Comparison of ENCODE assay signal across 20 cellular contexts in genomic region chrX:41475611-41476241, GRCh38. TPM values are rescaled to one million over a fixed set of nuclear protein-coding genes. Genes with fewer than 3 reads are reported as not detected.
A peak's percentile ranks its signal among the peaks of the same experiment; 100 is the strongest.
DNase-seq lines count a peak whose midpoint lies in the region; ATAC-seq and TF ChIP-seq lines count a peak whose summit lies in the region.
"Had no signal": no experiment of that assay in that cellular context is flagged by ENCODE, and none has a peak within 500 bp of the region (broad histone marks: within the 10 kb centered on the region; RNA-seq: fewer than 3 reads in every experiment).

No MANE protein-coding gene starts in this region.

- no peaks in the 10 kb centered on the region for H3K36me3 ChIP-seq in GM23338 (ENCODE audit: insufficient read depth)
- H3K36me3 ChIP-seq: left lung, upper lobe of right lung had no signal

- peaks cover 9% of the 10 kb centered on the region; the same call in 1 of the 2 replicates for H3F3A ChIP-seq in GM23338 (replicated peaks; ENCODE audit: low read depth)

- no peak for TF ChIP-seq CTCF in GM23338 (conservative IDR thresholded peaks at IDR 0.05; ENCODE audit: low read depth in 2 of 2)
- no peak for TF ChIP-seq CTCF in neural crest cell (conservative IDR thresholded peaks at IDR 0.05)
- TF ChIP-seq CTCF in foreskin fibroblast (IDR thresholded peaks at IDR 0.05; ENCODE audit: low read depth, low read length): no peak

- peak; percentile 82 for ATAC-seq in GM23338
- no peak for ATAC-seq in activated CD4-positive, CD25-positive, alpha-beta regulatory T cell treated with anti-CD3 and anti-CD28 coated beads, Interleukin-2, amount 50 U/mL, for 24 hours
- ATAC-seq: activated T-cell treated with anti-CD3 and anti-CD28 coated beads, Interleukin-2, amount 50 U/mL, for 4 hours; left lung; naive thymus-derived CD4-positive, alpha-beta T cell; stimulated activated effector memory CD8-positive, alpha-beta T cell treated with anti-CD3 and anti-CD28 coated beads, Interleukin-12 subunit alpha, Interleukin-12 subunit beta, amount 100 ng/mL, for 72 hours; upper lobe of right lung had no signal

- H4K20me1 ChIP-seq in GM23338 (replicated peaks; ENCODE audit: insufficient read depth): no peaks in the 10 kb centered on the region

- H3K27me3 ChIP-seq in GM23338 (ENCODE audit: insufficient read depth): no peaks in the 10 kb centered on the region
- H3K27me3 ChIP-seq: left lung, upper lobe of right lung had no signal

- peak overlapping the region; percentile 68; the same call in 1 of the 2 replicates for H3K4me2 ChIP-seq in GM23338

- H3K4me3 ChIP-seq in GM23338 (peak overlapping the region; percentile 37; the same call in 1 of the 2 replicates), foreskin fibroblast (ENCODE audit: low read depth in 1 of 2, low read length in 2 of 2) (no peak overlapping the region)
- H3K4me3 ChIP-seq: left lung, upper lobe of right lung had no signal

- peaks cover 9% of the 10 kb centered on the region; the same call in 2 of the 3 replicates for H3K4me1 Mint-ChIP-seq in GM23338
- peaks cover 32% of the 10 kb centered on the region for H3K4me1 Mint-ChIP-seq in neural crest cell
- H3K4me1 Mint-ChIP-seq: activated CD4-positive, alpha-beta T cell treated with anti-CD3 and anti-CD28 coated beads, Interleukin-2, amount 10 ng/mL, durations not matched to agents 7 days and 5 days; central memory CD8-positive, alpha-beta T cell; naive thymus-derived CD4-positive, alpha-beta T cell; stimulated activated effector memory CD8-positive, alpha-beta T cell treated with anti-CD3 and anti-CD28 coated beads, Interleukin-12 subunit alpha, Interleukin-12 subunit beta, amount 100 ng/mL, for 72 hours had no signal

- H3K27me3 Mint-ChIP-seq in GM23338 (ENCODE audit: insufficient read depth, low read depth, poor library complexity) (peaks cover 4% of the 10 kb centered on the region), neural crest cell (ENCODE audit: low read depth) (no peaks in the 10 kb centered on the region)
- H3K27me3 Mint-ChIP-seq: activated CD4-positive, alpha-beta T cell treated with anti-CD3 and anti-CD28 coated beads, Interleukin-2, amount 10 ng/mL, durations not matched to agents 7 days and 5 days; central memory CD8-positive, alpha-beta T cell; naive thymus-derived CD4-positive, alpha-beta T cell had no signal

- H3K79me2 ChIP-seq in GM23338 (replicated peaks; ENCODE audit: insufficient read depth): no peaks in the 10 kb centered on the region

- no peaks in the 10 kb centered on the region for H3K9me2 ChIP-seq in GM23338 (ENCODE audit: insufficient read depth)

- no peak overlapping the region for H2AFZ ChIP-seq in GM23338

- DNase-seq in GM23338 (ENCODE audit: low spot score): peak; percentile 74
- peak; percentile 67 for DNase-seq in SK-MEL-5 (ENCODE audit: low read depth, low spot score)
- peak; percentile 52 for DNase-seq in iPS DF 19.7 (ENCODE audit: low read depth, low spot score)
- peak; percentile 43 for DNase-seq in neural crest cell (ENCODE audit: low read depth, low spot score)
- DNase-seq in activated CD4-positive, alpha-beta T cell treated with anti-CD3 and anti-CD28 coated beads for 1 hour: no peak
- no peak for DNase-seq in kidney glomerular epithelial cell (lab: John Stamatoyannopoulos, UW)
- DNase-seq in foreskin fibroblast: no peak
- DNase-seq: activated CD4-positive, alpha-beta T cell treated with anti-CD3 and anti-CD28 coated beads, Interleukin-2, amount 10 ng/mL, durations not matched to agents 7 days and 5 days; activated T-cell treated with anti-CD3 and anti-CD28 coated beads, Interleukin-2, amount 50 U/mL, for 4 hours; left lung; naive thymus-derived CD4-positive, alpha-beta T cell; NCI-H187; NCI-H526 treated with DMSO at 0.1 percent for 48 hours; upper lobe of right lung had no signal

- H3K4me1 ChIP-seq in GM23338 (ENCODE audit: insufficient read depth): 0 out of 2 replicates have a peak, but pooled peaks cover 5% of the 10 kb centered on the region
- H3K4me1 ChIP-seq: left lung, upper lobe of right lung had no signal

- H3K4me3 Mint-ChIP-seq in GM23338 (peak overlapping the region; percentile 63), neural crest cell (peak overlapping the region; percentile 83)
- H3K4me3 Mint-ChIP-seq: activated CD4-positive, alpha-beta T cell treated with anti-CD3 and anti-CD28 coated beads, Interleukin-2, amount 10 ng/mL, durations not matched to agents 7 days and 5 days; activated T-cell treated with anti-CD3 and anti-CD28 coated beads, Interleukin-2, amount 50 U/mL, for 4 hours; central memory CD8-positive, alpha-beta T cell; naive thymus-derived CD4-positive, alpha-beta T cell; stimulated activated effector memory CD8-positive, alpha-beta T cell treated with anti-CD3 and anti-CD28 coated beads, Interleukin-12 subunit alpha, Interleukin-12 subunit beta, amount 100 ng/mL, for 72 hours had no signal

- H3K27ac Mint-ChIP-seq in GM23338 (peak overlapping the region; percentile 99), neural crest cell (ENCODE audit: unreplicated experiment) (peak overlapping the region; percentile 99)
- H3K27ac Mint-ChIP-seq: activated CD4-positive, alpha-beta T cell treated with anti-CD3 and anti-CD28 coated beads, Interleukin-2, amount 10 ng/mL, durations not matched to agents 7 days and 5 days; naive thymus-derived CD4-positive, alpha-beta T cell; stimulated activated effector memory CD8-positive, alpha-beta T cell treated with anti-CD3 and anti-CD28 coated beads, Interleukin-12 subunit alpha, Interleukin-12 subunit beta, amount 100 ng/mL, for 72 hours had no signal

- peak overlapping the region; percentile 95 for H3K27ac ChIP-seq in GM23338 (ENCODE audit: low read depth)
- H3K27ac ChIP-seq: epithelial cell of prostate, left lung, upper lobe of right lung had no signal

- H3K9me3 Mint-ChIP-seq in GM23338: peaks cover 4% of the 10 kb centered on the region; the same call in 1 of the 3 replicates
- no peaks in the 10 kb centered on the region for H3K9me3 Mint-ChIP-seq in neural crest cell
- H3K9me3 Mint-ChIP-seq: activated CD4-positive, alpha-beta T cell treated with anti-CD3 and anti-CD28 coated beads, Interleukin-2, amount 10 ng/mL, durations not matched to agents 7 days and 5 days; activated T-cell treated with anti-CD3 and anti-CD28 coated beads, Interleukin-2, amount 50 U/mL, for 4 hours; central memory CD8-positive, alpha-beta T cell; stimulated activated effector memory CD8-positive, alpha-beta T cell treated with anti-CD3 and anti-CD28 coated beads, Interleukin-12 subunit alpha, Interleukin-12 subunit beta, amount 100 ng/mL, for 72 hours had no signal

- H3K36me3 Mint-ChIP-seq in GM23338 (ENCODE audit: low read depth) (peaks cover 3% of the 10 kb centered on the region; the same call in 1 of the 3 replicates), neural crest cell (ENCODE audit: low read depth) (peaks cover 2% of the 10 kb centered on the region)
- H3K36me3 Mint-ChIP-seq: naive thymus-derived CD4-positive, alpha-beta T cell; stimulated activated effector memory CD8-positive, alpha-beta T cell treated with anti-CD3 and anti-CD28 coated beads, Interleukin-12 subunit alpha, Interleukin-12 subunit beta, amount 100 ng/mL, for 72 hours had no signal

- in situ Hi-C loops in SK-MEL-5 (cut with HindIII; ENCODE audit: low pct_unique_long_range_greater_than_20kb, low sequenced_read_pairs): no loop called here

TF ChIP-seq in GM23338, 12 proteins besides CTCF, POLR2A, EP300 and RAD21:
- no peak for TF ChIP-seq POLR2AphosphoS5 (IDR thresholded peaks at IDR 0.05; ENCODE audit: low read depth)
- TF ChIP-seq ZNF331 (CRISPR knock-in tag; IDR thresholded peaks at IDR 0.05; ENCODE audit: low read depth): no peak
- TF ChIP-seq EZH2 (IDR thresholded peaks at IDR 0.05; ENCODE audit: low read depth, unreplicated experiment): no peak
- TF ChIP-seq ZNF114 (CRISPR knock-in tag; IDR thresholded peaks at IDR 0.05): no peak
- no peak for TF ChIP-seq ETS1 (IDR thresholded peaks at IDR 0.05)
- no peak for TF ChIP-seq REST (IDR thresholded peaks at IDR 0.05; ENCODE audit: unreplicated experiment)

RNA-seq across cellular contexts. Expression of gene NYX, which starts 28.6 kb away (rescaled TPM):
- total RNA-seq in GM23338 (2014; rRNA removed; shearing (Covaris generic)): 0.21 TPM in 1 of 2 replicates, not detected in the other
- polyA plus RNA-seq in GM23338 (2016; fragmentation: Nextera tagmentation; extraction: Ambion mirVana): 0.34 TPM in 1 of 2 replicates, not detected in the other
- total RNA-seq in SK-MEL-5 (2014; rRNA removed; shearing (Covaris generic)): not detected in 2 replicates
- not detected in 2 replicates for polyA plus RNA-seq in SK-MEL-5 (2015; cell fraction: cytosol; rRNA removed)
- polyA plus RNA-seq in SK-MEL-5 (2015; cell fraction: nucleus; rRNA removed): not detected in 2 replicates
- total RNA-seq in neural crest cell: 0.12 TPM in 1 of 2 replicates, not detected in the other
- total RNA-seq: activated CD4-positive, alpha-beta T cell treated with anti-CD3 and anti-CD28 coated beads, Interleukin-2, amount 10 ng/mL, durations not matched to agents 7 days and 5 days; activated T-cell treated with anti-CD3 and anti-CD28 coated beads, Interleukin-2, amount 50 U/mL, for 4 hours; glomerular endothelial cell; left lung; naive thymus-derived CD4-positive, alpha-beta T cell; T-helper 2 cell treated with Interferon-gamma antibody and Interleukin-4, amounts not matched to agents 100 ng/mL and 5 ng/mL, for 36 hours; upper lobe of right lung had no signal
- polyA plus RNA-seq: naive thymus-derived CD4-positive, alpha-beta T cell had no signal

Comparison
In these comparisons a context has a peak if more than half of its experiments do, and no peak if none do; other contexts are left out.
1. DNase-seq: peak in GM23338 (single experiment), SK-MEL-5 (single experiment), iPS DF 19.7 (single experiment) and neural crest cell (single experiment); none in activated CD4-positive, alpha-beta T cell treated with anti-CD3 and anti-CD28 coated beads for 1 hour (single experiment), kidney glomerular epithelial cell (single experiment) and foreskin fibroblast (0 of 2).